ENCODE assay signal across 21 cellular contexts in genomic region chr12:105569886-105570285, GRCh38.
A peak's percentile ranks its signal among the peaks of the same experiment; 100 is the strongest.
DNase-seq lines count a peak whose midpoint lies in the region; ATAC-seq and TF ChIP-seq lines count a peak whose summit lies in the region.
"Had no signal": no experiment of that assay in that cellular context is flagged by ENCODE, and none has a peak within 500 bp of the region (broad histone marks: within the 10 kb centered on the region; RNA-seq: fewer than 3 reads in every experiment).

No MANE protein-coding gene starts in this region.

- peaks cover 4% of the 10 kb centered on the region for H3K27me3 Mint-ChIP-seq in type B pancreatic cell
- H3K27me3 Mint-ChIP-seq: IgD-negative memory B cell had no signal

- H3K9me3 Mint-ChIP-seq in stimulated activated effector memory CD8-positive, alpha-beta T cell treated with anti-CD3 and anti-CD28 coated beads, Interleukin-12 subunit alpha, Interleukin-12 subunit beta, amount 100 ng/mL, for 72 hours: no peaks in the 10 kb centered on the region
- H3K9me3 Mint-ChIP-seq in type B pancreatic cell: peaks cover under 1% of the 10 kb centered on the region
- H3K9me3 Mint-ChIP-seq: CD4-positive, alpha-beta T cell; IgD-negative memory B cell had no signal

- no peaks in the 10 kb centered on the region for H3K27me3 ChIP-seq in right atrium auricular region
- H3K27me3 ChIP-seq: BE2C had no signal

- intact Hi-C loops in left ventricle myocardium superior (cut with micrococcal nuclease): no loop called here

- TF ChIP-seq CTCF in right atrium auricular region (IDR thresholded peaks at IDR 0.05) (no peak), type B pancreatic cell (conservative IDR thresholded peaks at IDR 0.05) (no peak)

- H3K4me1 Mint-ChIP-seq in stimulated activated effector memory CD8-positive, alpha-beta T cell treated with anti-CD3 and anti-CD28 coated beads, Interleukin-12 subunit alpha, Interleukin-12 subunit beta, amount 100 ng/mL, for 72 hours: peaks cover 7% of the 10 kb centered on the region
- H3K4me1 Mint-ChIP-seq in type B pancreatic cell (ENCODE audit: unreplicated experiment): no peaks in the 10 kb centered on the region
- H3K4me1 Mint-ChIP-seq: IgD-negative memory B cell had no signal

- H3K36me3 ChIP-seq in right atrium auricular region: no peaks in the 10 kb centered on the region
- H3K36me3 ChIP-seq: BE2C had no signal

- H3K27ac ChIP-seq in right atrium auricular region: no peak overlapping the region

- H3K4me3 ChIP-seq in right atrium auricular region: no peak overlapping the region
- no peak overlapping the region for H3K4me3 ChIP-seq in Jurkat, Clone E6-1 (ENCODE audit: low read length)

- H3K4me3 Mint-ChIP-seq in stimulated activated effector memory CD8-positive, alpha-beta T cell treated with anti-CD3 and anti-CD28 coated beads, Interleukin-12 subunit alpha, Interleukin-12 subunit beta, amount 100 ng/mL, for 72 hours: no peak overlapping the region
- H3K4me3 Mint-ChIP-seq in type B pancreatic cell: no peak overlapping the region
- H3K4me3 Mint-ChIP-seq: CD4-positive, alpha-beta T cell; IgD-negative memory B cell had no signal

- peak; percentile 18 for ATAC-seq in left ventricle myocardium superior
- ATAC-seq in stimulated activated effector memory CD8-positive, alpha-beta T cell treated with anti-CD3 and anti-CD28 coated beads, Interleukin-12 subunit alpha, Interleukin-12 subunit beta, amount 100 ng/mL, for 72 hours: peak; percentile 33
- ATAC-seq: Panc1 had no signal

- no peak overlapping the region for H3K27ac Mint-ChIP-seq in stimulated activated effector memory CD8-positive, alpha-beta T cell treated with anti-CD3 and anti-CD28 coated beads, Interleukin-12 subunit alpha, Interleukin-12 subunit beta, amount 100 ng/mL, for 72 hours
- no peak overlapping the region for H3K27ac Mint-ChIP-seq in type B pancreatic cell
- H3K27ac Mint-ChIP-seq: CD4-positive, alpha-beta T cell; IgD-negative memory B cell had no signal

- H3K4me1 ChIP-seq in right atrium auricular region: no peaks in the 10 kb centered on the region
- H3K4me1 ChIP-seq: BE2C had no signal

- DNase-seq in left ventricle myocardium superior (no peak), right atrium auricular region (ENCODE audit: low spot score) (no peak), SW480 (ENCODE audit: low spot score) (peak; percentile 25), DMS114 treated with DMSO at 0.1 percent for 48 hours (lab: John Stamatoyannopoulos, UW; ENCODE audit: unreplicated experiment) (no peak), T-helper 9 cell (no peak), type B pancreatic cell (ENCODE audit: extremely low spot score, unreplicated experiment) (no peak)
- peak; percentile 90 for DNase-seq in Jurkat, Clone E6-1 (ENCODE audit: low read depth, low spot score)
- DNase-seq in stimulated activated effector memory CD8-positive, alpha-beta T cell treated with anti-CD3 and anti-CD28 coated beads, Interleukin-12 subunit alpha, Interleukin-12 subunit beta, amount 100 ng/mL, for 72 hours (ENCODE audit: low spot score in 2 of 2): no peak
- DNase-seq: BE2C; CD4-positive, alpha-beta T cell; COR-L47; GOT3; Kasumi-1; NCI-H1092; NCI-H1436; NCI-H187 treated with DMSO at 0.1 percent for 48 hours; NCI-H526; SIG-M5; SK-N-SH had no signal

- H3K9me3 ChIP-seq in right atrium auricular region: no peaks in the 10 kb centered on the region
- H3K9me3 ChIP-seq: BE2C, SK-N-SH had no signal

- H3K36me3 Mint-ChIP-seq in stimulated activated effector memory CD8-positive, alpha-beta T cell treated with anti-CD3 and anti-CD28 coated beads, Interleukin-12 subunit alpha, Interleukin-12 subunit beta, amount 100 ng/mL, for 72 hours: no peaks in the 10 kb centered on the region
- no peaks in the 10 kb centered on the region for H3K36me3 Mint-ChIP-seq in type B pancreatic cell
- H3K36me3 Mint-ChIP-seq: IgD-negative memory B cell had no signal

Comparison
In these comparisons a context has a peak if more than half of its experiments do, and no peak if none do; other contexts are left out.
1. DNase-seq: peak in Jurkat, Clone E6-1 (single experiment) and SW480 (single experiment); none in left ventricle myocardium superior (single experiment), right atrium auricular region (single experiment), stimulated activated effector memory CD8-positive, alpha-beta T cell treated with anti-CD3 and anti-CD28 coated beads, Interleukin-12 subunit alpha, Interleukin-12 subunit beta, amount 100 ng/mL, for 72 hours (0 of 2), DMS114 treated with DMSO at 0.1 percent for 48 hours (single experiment), T-helper 9 cell (single experiment) and type B pancreatic cell (single experiment).